8 cellular contexts compared by ENCODE assay signal in genomic region chr6:46419576-46420002, GRCh38.
DNase-seq lines count a peak whose midpoint lies in the region; FAIRE-seq and TF ChIP-seq lines count a peak whose summit lies in the region.

No MANE protein-coding gene starts in this region.

- no peaks in the 10 kb centered on the region for H3K9me3 Mint-ChIP-seq in activated naive CD4-positive, alpha-beta T cell treated with anti-CD3 and anti-CD28 coated beads, Interleukin-2, amount 10 ng/mL, durations not matched to agents 7 days and 5 days
- no peaks in the 10 kb centered on the region for H3K9me3 Mint-ChIP-seq in mesothelial cell of epicardium

- H3K27me3 ChIP-seq in MG63: no peaks in the 10 kb centered on the region

- no peaks in the 10 kb centered on the region for H3K36me3 Mint-ChIP-seq in activated naive CD4-positive, alpha-beta T cell treated with anti-CD3 and anti-CD28 coated beads, Interleukin-2, amount 10 ng/mL, durations not matched to agents 7 days and 5 days
- H3K36me3 Mint-ChIP-seq in mesothelial cell of epicardium: no peaks in the 10 kb centered on the region

- H3K9me3 ChIP-seq in MG63: no peaks in the 10 kb centered on the region

- no peak overlapping the region for H3K4me3 Mint-ChIP-seq in activated naive CD4-positive, alpha-beta T cell treated with anti-CD3 and anti-CD28 coated beads, Interleukin-2, amount 10 ng/mL, durations not matched to agents 7 days and 5 days
- no peak overlapping the region for H3K4me3 Mint-ChIP-seq in mesothelial cell of epicardium

- no peaks in the 10 kb centered on the region for H3K4me1 Mint-ChIP-seq in activated naive CD4-positive, alpha-beta T cell treated with anti-CD3 and anti-CD28 coated beads, Interleukin-2, amount 10 ng/mL, durations not matched to agents 7 days and 5 days
- peaks cover 2% of the 10 kb centered on the region for H3K4me1 Mint-ChIP-seq in mesothelial cell of epicardium

- H3K27ac Mint-ChIP-seq in activated naive CD4-positive, alpha-beta T cell treated with anti-CD3 and anti-CD28 coated beads, Interleukin-2, amount 10 ng/mL, durations not matched to agents 7 days and 5 days: no peak overlapping the region
- H3K27ac Mint-ChIP-seq in mesothelial cell of epicardium: no peak overlapping the region

- intact Hi-C loops in posterior vena cava (cut with DNase I): loop anchor here (2.0 to 10.0 kb wide), 4 partner anchors 65 to 208 kb away; partner anchors contain the start of gene RCAN2 (in 1 of the 2)

- FAIRE-seq in endometrium (lab: Jason Lieb, UNC): peak; percentile 96

- DNase-seq in activated naive CD4-positive, alpha-beta T cell treated with anti-CD3 and anti-CD28 coated beads, Interleukin-2, amount 10 ng/mL, durations not matched to agents 7 days and 5 days: peak; percentile 36
- no peak for DNase-seq in activated naive CD4-positive, alpha-beta T cell (lab: John Stamatoyannopoulos, UW)
- peak; percentile 11 for DNase-seq in MG63
- peak; percentile 25 for DNase-seq in SHP77 treated with DMSO at 0.1 percent for 48 hours (lab: John Stamatoyannopoulos, UW)
- DNase-seq in mesothelial cell of epicardium (ENCODE audit: low spot score in 2 of 2, unreplicated experiment in 2 of 2): peak in 1 of 2 experiments; percentile 50
- DNase-seq in posterior vena cava (ENCODE audit: low spot score): no peak
- DNase-seq in activated gamma-delta T cell (lab: John Stamatoyannopoulos, UW): no peak

- CTCF ChIA-PET in activated naive CD4-positive, alpha-beta T cell treated with anti-CD3 and anti-CD28 coated beads, Interleukin-2, amount 10 ng/mL, durations not matched to agents 7 days and 5 days (lab: Charles Lee): interaction anchor here (0.6 to 1.1 kb wide), 2 partner anchors 28 to 628 kb away, joined by 3 to 4 read pairs; no protein-coding TSS in a partner anchor

- H3K27me3 Mint-ChIP-seq in activated naive CD4-positive, alpha-beta T cell treated with anti-CD3 and anti-CD28 coated beads, Interleukin-2, amount 10 ng/mL, durations not matched to agents 7 days and 5 days: peaks cover 8% of the 10 kb centered on the region
- H3K27me3 Mint-ChIP-seq in mesothelial cell of epicardium (ENCODE audit: low read depth): no peaks in the 10 kb centered on the region

- H3K4me3 ChIP-seq in MG63: no peak overlapping the region

- H3K36me3 ChIP-seq in MG63: no peaks in the 10 kb centered on the region

- TF ChIP-seq CTCF in mesothelial cell of epicardium (IDR thresholded peaks at IDR 0.05; ENCODE audit: unreplicated experiment): peak; percentile 69

Comparison
In these comparisons a context has a peak if more than half of its experiments do, and no peak if none do; other contexts are left out.
1. DNase-seq: peak in activated naive CD4-positive, alpha-beta T cell treated with anti-CD3 and anti-CD28 coated beads, Interleukin-2, amount 10 ng/mL, durations not matched to agents 7 days and 5 days (single experiment), MG63 (single experiment) and SHP77 treated with DMSO at 0.1 percent for 48 hours (single experiment); none in activated naive CD4-positive, alpha-beta T cell (0 of 4), posterior vena cava (single experiment) and activated gamma-delta T cell (single experiment).